Comparison of ENCODE assay signal across 28 cellular contexts in the genomic region with DNA sequence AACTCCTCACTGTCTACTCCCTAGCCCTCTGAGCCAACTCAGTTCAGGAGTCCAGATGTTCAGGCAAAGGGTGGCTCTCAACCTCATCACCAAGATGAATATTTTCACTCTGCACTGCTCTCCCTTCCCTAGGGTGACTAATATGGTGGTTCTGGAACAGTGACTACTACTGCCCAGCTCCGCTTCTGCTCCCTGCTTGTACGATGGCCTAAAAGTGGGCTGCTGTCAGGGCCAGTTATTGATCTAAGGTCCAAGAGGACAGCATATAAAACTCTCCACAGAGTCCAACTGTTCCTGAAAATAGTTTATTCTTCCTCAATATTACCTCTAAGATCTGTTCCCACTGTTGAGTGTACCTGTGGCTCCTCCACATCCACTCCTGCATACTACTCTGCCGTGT.
"Had no signal": no experiment of that assay in that cellular context is flagged by ENCODE, and none has a peak within 500 bp of the region (broad histone marks: within the 10 kb centered on the region; RNA-seq: fewer than 3 reads in every experiment).

No MANE protein-coding gene starts in this region.

- H3K27me3 ChIP-seq: adrenal gland, ascending aorta, breast epithelium, cardiac muscle cell, colonic mucosa had no signal

- H3K4me3 ChIP-seq: adrenal gland, ascending aorta, breast epithelium, cardiac muscle cell, colonic mucosa had no signal

- H3K9me3 ChIP-seq: adrenal gland, ascending aorta, breast epithelium, colonic mucosa had no signal

- H3K36me3 ChIP-seq: adrenal gland, ascending aorta, breast epithelium, cardiac muscle cell, colonic mucosa had no signal

- DNase-seq: activated CD4-positive, alpha-beta memory T cell treated with anti-CD3 and anti-CD28 coated beads for 36 hours; activated CD4-positive, alpha-beta T cell treated with anti-CD3 and anti-CD28 coated beads for 36 hours; activated CD4-positive, alpha-beta T cell treated with anti-CD3 and anti-CD28 coated beads, Interleukin-2, amount 10 ng/mL, durations not matched to agents 24 days and 14 days; activated CD4-positive, CD25-positive, alpha-beta regulatory T cell; activated CD4-positive, CD25-positive, alpha-beta regulatory T cell treated with anti-CD3 and anti-CD28 coated beads, Interleukin-2, amount 50 U/mL, for 72 hours; activated CD8-positive, alpha-beta memory T cell treated with anti-CD3 and anti-CD28 coated beads, Interleukin-2, amount 10 ng/mL, durations not matched to agents 7 days and 5 days; activated CD8-positive, alpha-beta memory T cell treated with anti-CD3 and anti-CD28 coated beads, Interleukin-2, amount 50 U/mL, for 4 hours; activated CD8-positive, alpha-beta T cell treated with anti-CD3 and anti-CD28 coated beads, Interleukin-2, amount 10 ng/mL, durations not matched to agents 7 days and 5 days; activated effector memory CD4-positive, alpha-beta T cell treated with anti-CD3 and anti-CD28 coated beads, Interleukin-2, amount 50 U/mL, for 16 hours; activated naive CD4-positive, alpha-beta T cell treated with anti-CD3 and anti-CD28 coated beads for 36 hours; activated naive CD8-positive, alpha-beta T cell treated with anti-CD3 and anti-CD28 coated beads for 36 hours; activated naive CD8-positive, alpha-beta T cell treated with anti-CD3 and anti-CD28 coated beads, Interleukin-2, amount 50 U/mL, for 24 hours; activated T-cell treated with anti-CD3 and anti-CD28 coated beads, Interleukin-2, amount 50 U/mL, for 1 hour; activated T-cell treated with anti-CD3 and anti-CD28 coated beads, Interleukin-2, amount 50 U/mL, for 48 hours; adrenal gland; amygdala; central memory CD4-positive, alpha-beta T cell; cerebellar nuclear complex; colonic mucosa; effector memory CD4-positive, alpha-beta T cell; endodermal cell; head of caudate nucleus; T-helper 2 cell had no signal

- H3K4me1 ChIP-seq: adrenal gland, ascending aorta, breast epithelium, colonic mucosa had no signal

- H3K27ac ChIP-seq: adrenal gland, ascending aorta, breast epithelium, cardiac muscle cell, colonic mucosa had no signal

- FAIRE-seq: frontal cortex had no signal

- ATAC-seq: activated CD4-positive, alpha-beta T cell treated with anti-CD3 and anti-CD28 coated beads for 36 hours; activated CD8-positive, alpha-beta memory T cell treated with anti-CD3 and anti-CD28 coated beads, Interleukin-2, amount 10 ng/mL, durations not matched to agents 7 days and 5 days; activated CD8-positive, alpha-beta T cell treated with anti-CD3 and anti-CD28 coated beads, Interleukin-2, amount 10 ng/mL, durations not matched to agents 7 days and 5 days; activated naive CD8-positive, alpha-beta T cell treated with anti-CD3 and anti-CD28 coated beads, Interleukin-2, amount 50 U/mL, for 24 hours; esophagus mucosa had no signal
